Comparison of ENCODE assay signal across 14 cellular contexts in the genomic region with DNA sequence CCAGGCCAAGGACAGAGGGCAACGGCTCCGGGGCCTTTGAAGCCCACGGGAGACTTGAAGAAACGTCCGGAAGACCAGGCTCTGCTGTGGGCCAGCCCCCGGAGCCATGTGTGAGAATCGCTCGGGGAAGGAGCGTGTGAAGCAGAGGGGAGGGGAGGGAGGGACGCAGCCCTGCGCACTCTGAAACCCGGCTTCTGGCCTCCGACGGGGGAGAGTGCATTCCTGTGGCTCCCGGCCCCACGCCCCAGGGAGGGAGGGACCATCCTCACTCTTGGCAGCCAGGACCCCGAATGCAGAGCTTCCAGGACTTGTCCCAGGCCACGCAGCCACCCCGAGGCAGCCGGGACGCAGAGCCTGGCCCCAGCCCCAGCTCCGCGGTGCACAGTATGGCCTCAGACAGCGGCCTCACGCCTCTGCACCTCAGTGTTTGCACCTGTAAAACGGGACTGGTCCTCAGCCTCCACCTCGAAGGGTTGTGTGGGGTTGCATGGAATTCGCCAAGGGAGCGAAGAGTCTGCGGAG.
A peak's percentile ranks its signal among the peaks of the same experiment; 100 is the strongest.
DNase-seq lines count a peak whose midpoint lies in the region; FAIRE-seq and TF ChIP-seq lines count a peak whose summit lies in the region.
"Had no signal": no experiment of that assay in that cellular context is flagged by ENCODE, and none has a peak within 500 bp of the region (broad histone marks: within the 10 kb centered on the region; RNA-seq: fewer than 3 reads in every experiment).

No MANE protein-coding gene starts in this region.

- H3K4me3 Mint-ChIP-seq in MCF 10A (ENCODE audit: unreplicated experiment), result no peak overlapping the region
- H3K4me3 Mint-ChIP-seq: activated T-cell treated with anti-CD3 and anti-CD28 coated beads, Interleukin-2, amount 50 U/mL, for 4 hours; central memory CD8-positive, alpha-beta T cell had no signal

- no peaks in the 10 kb centered on the region for H3K36me3 ChIP-seq in breast epithelium

- H3K4me1 Mint-ChIP-seq in MCF 10A (ENCODE audit: insufficient read depth, unreplicated experiment), result no peaks in the 10 kb centered on the region

- H3K9me3 Mint-ChIP-seq in MCF 10A (ENCODE audit: unreplicated experiment), result no peaks in the 10 kb centered on the region
- H3K9me3 Mint-ChIP-seq: activated T-cell treated with anti-CD3 and anti-CD28 coated beads, Interleukin-2, amount 50 U/mL, for 4 hours; central memory CD8-positive, alpha-beta T cell had no signal

- intact Hi-C loops in breast epithelium (cut with DNase I; ENCODE audit: low total_unique reads) (no loop called here), MCF 10A (cut with micrococcal nuclease) (no loop called here)

- no TSS peak for BruUV-seq in MCF 10A (replicated peaks; lab: Mats Ljungman, UMichigan)

- TF ChIP-seq CTCF in breast epithelium (IDR thresholded peaks at IDR 0.05), result no peak
- no peak for TF ChIP-seq CTCF in MCF 10A (IDR thresholded peaks at IDR 0.05; ENCODE audit: unreplicated experiment)

- H3K27me3 ChIP-seq in breast epithelium, result peaks cover 0 to 13% of the 10 kb centered on the region in 2 donors

- H3K36me3 Mint-ChIP-seq in MCF 10A (ENCODE audit: insufficient read depth, unreplicated experiment), result no peaks in the 10 kb centered on the region

- no peak for TF ChIP-seq POLR2A in breast epithelium (IDR thresholded peaks at IDR 0.05)

- peaks cover 29% of the 10 kb centered on the region for H3K27me3 Mint-ChIP-seq in MCF 10A (ENCODE audit: insufficient read depth, unreplicated experiment)

- CTCF ChIA-PET in MCF 10A (lab: Yijun Ruan, JAX), result no interaction called here

- peak overlapping the region in 1 of 2 donors; percentile 20 for H3K27ac ChIP-seq in breast epithelium
- H3K27ac ChIP-seq in cingulate gyrus (ENCODE audit: low read depth, low read length), result peak overlapping the region; percentile 14

- DNase-seq in breast epithelium (ENCODE audit: low spot score in 2 of 2), result no peak
- DNase-seq in MCF 10A (ENCODE audit: unreplicated experiment), result no peak
- DNase-seq in left kidney (ENCODE audit: low read depth, low spot score), result peak; percentile 84
- DNase-seq in urothelium cell line (ENCODE audit: low spot score), result peak; percentile 82
- DNase-seq in DMS 273 treated with DMSO at 0.1 percent for 48 hours (lab: John Stamatoyannopoulos, UW), result no peak
- DNase-seq in stimulated activated CD4-positive, alpha-beta T cell treated with anti-CD3 and anti-CD28 coated beads, Interleukin-2, amount 100 ng/mL, for 48 hours, result no peak
- DNase-seq in occipital lobe (lab: John Stamatoyannopoulos, UW), result no peak
- DNase-seq: 8988T; activated T-cell treated with anti-CD3 and anti-CD28 coated beads, Interleukin-2, amount 50 U/mL, for 4 hours; DMS79; KBM-7; RPMI8226 had no signal

- POLR2A ChIA-PET in MCF 10A (lab: Yijun Ruan, JAX), result no interaction called here

- H3K27ac Mint-ChIP-seq in MCF 10A (ENCODE audit: low read depth, unreplicated experiment), result no peak overlapping the region

- peak; percentile 72 for FAIRE-seq in urothelium cell line (lab: Jason Lieb, UNC)

- H3K4me3 ChIP-seq in breast epithelium, result peak overlapping the region in 2 of 3 donors; percentile 18 to 46

- H3K9me3 ChIP-seq in breast epithelium, result no peaks in the 10 kb centered on the region

- H3K4me1 ChIP-seq in breast epithelium, result peaks cover 6 to 8% of the 10 kb centered on the region in 2 donors

Comparison
In these comparisons a context has a peak if more than half of its experiments do, and no peak if none do; other contexts are left out.
1. DNase-seq: peak in left kidney (single experiment) and urothelium cell line (single experiment); none in breast epithelium (0 of 2), MCF 10A (single experiment), DMS 273 treated with DMSO at 0.1 percent for 48 hours (single experiment), stimulated activated CD4-positive, alpha-beta T cell treated with anti-CD3 and anti-CD28 coated beads, Interleukin-2, amount 100 ng/mL, for 48 hours (0 of 2) and occipital lobe (single experiment).